In genomic region chr13:51619614-51620013, GRCh38 we compare ENCODE assay signal across 9 cellular contexts. TPM values are rescaled to one million over a fixed set of nuclear protein-coding genes. Genes with fewer than 3 reads are reported as not detected.
DNase-seq lines count a peak whose midpoint lies in the region; ATAC-seq, FAIRE-seq and TF ChIP-seq lines count a peak whose summit lies in the region.
"Had no signal": no experiment of that assay in that cellular context is flagged by ENCODE, and none has a peak within 500 bp of the region (broad histone marks: within the 10 kb centered on the region; RNA-seq: fewer than 3 reads in every experiment).

No MANE protein-coding gene starts in this region.

- no peak overlapping the region for H3K4me3 Mint-ChIP-seq in T-helper 2 cell treated with Interferon-gamma antibody and Interleukin-4, amounts not matched to agents 5 μg/mL and 100 μg/mL, for 36 hours
- H3K4me3 Mint-ChIP-seq in stimulated activated effector memory CD8-positive, alpha-beta T cell treated with anti-CD3 and anti-CD28 coated beads, Interleukin-12 subunit alpha, Interleukin-12 subunit beta, amount 100 ng/mL, for 72 hours, result no peak overlapping the region

- TF ChIP-seq CTCF in epithelial cell of esophagus (IDR thresholded peaks at IDR 0.05; ENCODE audit: insufficient read depth, low read depth, low read length, missing control alignments), result no peak
- TF ChIP-seq CTCF in D721Med (IDR thresholded peaks at IDR 0.05; ENCODE audit: insufficient read depth, missing control alignments), result no peak

- H3K4me3 ChIP-seq in epithelial cell of esophagus (ENCODE audit: low read length), result no peak overlapping the region

- peak; percentile 99 for ATAC-seq in stimulated activated effector memory CD8-positive, alpha-beta T cell treated with anti-CD3 and anti-CD28 coated beads, Interleukin-12 subunit alpha, Interleukin-12 subunit beta, amount 100 ng/mL, for 72 hours
- no peak for ATAC-seq in GM21717 (IDR thresholded peaks at IDR 0.05; ENCODE audit: unreplicated experiment)

- peak; percentile 17 for DNase-seq in T-helper 2 cell treated with Interferon-gamma antibody and Interleukin-4, amounts not matched to agents 5 μg/mL and 100 μg/mL, for 36 hours (ENCODE audit: low spot score)
- DNase-seq in T-helper 2 cell, result no peak
- DNase-seq in LHCN-M2 (ENCODE audit: low read depth), result peak; percentile 95
- peak; percentile 56 for DNase-seq in epithelial cell of esophagus (ENCODE audit: low read depth)
- DNase-seq in stimulated activated effector memory CD8-positive, alpha-beta T cell treated with anti-CD3 and anti-CD28 coated beads, Interleukin-12 subunit alpha, Interleukin-12 subunit beta, amount 100 ng/mL, for 72 hours (ENCODE audit: low spot score in 2 of 2), result no peak
- no peak for DNase-seq in D721Med (ENCODE audit: insufficient read length, low spot score)
- no peak for DNase-seq in SHP77 (lab: John Stamatoyannopoulos, UW)
- DNase-seq: stimulated activated CD4-positive, alpha-beta T cell treated with anti-CD3 and anti-CD28 coated beads, Interleukin-2, amount 100 ng/mL, for 48 hours had no signal

- no peak for FAIRE-seq in D721Med (lab: Jason Lieb, UNC)

- peaks cover 32% of the 10 kb centered on the region for H3K4me1 Mint-ChIP-seq in T-helper 2 cell treated with Interferon-gamma antibody and Interleukin-4, amounts not matched to agents 5 μg/mL and 100 μg/mL, for 36 hours (ENCODE audit: low read depth)
- peaks cover 48% of the 10 kb centered on the region for H3K4me1 Mint-ChIP-seq in stimulated activated effector memory CD8-positive, alpha-beta T cell treated with anti-CD3 and anti-CD28 coated beads, Interleukin-12 subunit alpha, Interleukin-12 subunit beta, amount 100 ng/mL, for 72 hours

- no peak overlapping the region for H3K27ac Mint-ChIP-seq in T-helper 2 cell treated with Interferon-gamma antibody and Interleukin-4, amounts not matched to agents 5 μg/mL and 100 μg/mL, for 36 hours
- peak overlapping the region; percentile 4 for H3K27ac Mint-ChIP-seq in stimulated activated effector memory CD8-positive, alpha-beta T cell treated with anti-CD3 and anti-CD28 coated beads, Interleukin-12 subunit alpha, Interleukin-12 subunit beta, amount 100 ng/mL, for 72 hours

- H3K27me3 Mint-ChIP-seq in T-helper 2 cell treated with Interferon-gamma antibody and Interleukin-4, amounts not matched to agents 5 μg/mL and 100 μg/mL, for 36 hours (ENCODE audit: low read depth), result no peaks in the 10 kb centered on the region

- H3K9me3 Mint-ChIP-seq in T-helper 2 cell treated with Interferon-gamma antibody and Interleukin-4, amounts not matched to agents 5 μg/mL and 100 μg/mL, for 36 hours, result no peaks in the 10 kb centered on the region
- H3K9me3 Mint-ChIP-seq in stimulated activated effector memory CD8-positive, alpha-beta T cell treated with anti-CD3 and anti-CD28 coated beads, Interleukin-12 subunit alpha, Interleukin-12 subunit beta, amount 100 ng/mL, for 72 hours, result no peaks in the 10 kb centered on the region

- H3K36me3 Mint-ChIP-seq in T-helper 2 cell treated with Interferon-gamma antibody and Interleukin-4, amounts not matched to agents 5 μg/mL and 100 μg/mL, for 36 hours (ENCODE audit: low read depth), result peaks cover 2% of the 10 kb centered on the region
- H3K36me3 Mint-ChIP-seq in stimulated activated effector memory CD8-positive, alpha-beta T cell treated with anti-CD3 and anti-CD28 coated beads, Interleukin-12 subunit alpha, Interleukin-12 subunit beta, amount 100 ng/mL, for 72 hours, result peaks cover under 1% of the 10 kb centered on the region

RNA-seq across cellular contexts. Expression of gene WDFY2, which starts 35.4 kb away (rescaled TPM):
- 7.6 and 8.2 TPM in 2 replicates for total RNA-seq in LHCN-M2 (2014; rRNA removed)
- polyA plus RNA-seq in LHCN-M2 (2012), result 5.0 TPM

Comparison
In these comparisons a context has a peak if more than half of its experiments do, and no peak if none do; other contexts are left out.
1. DNase-seq: peak in T-helper 2 cell treated with Interferon-gamma antibody and Interleukin-4, amounts not matched to agents 5 μg/mL and 100 μg/mL, for 36 hours (single experiment), LHCN-M2 (single experiment) and epithelial cell of esophagus (single experiment); none in T-helper 2 cell (0 of 5), stimulated activated effector memory CD8-positive, alpha-beta T cell treated with anti-CD3 and anti-CD28 coated beads, Interleukin-12 subunit alpha, Interleukin-12 subunit beta, amount 100 ng/mL, for 72 hours (0 of 2), D721Med (single experiment) and SHP77 (0 of 2).